ENCODE assay signal across 1 cellular context in genomic region chr17:12958786-12959185, GRCh38.
TF ChIP-seq lines count a peak whose summit lies in the region.

No MANE protein-coding gene starts in this region.

TF ChIP-seq in IMR-90, 13 proteins besides CTCF, POLR2A, EP300 and RAD21 (continued from another document):
- TF ChIP-seq MXI1 (IDR thresholded peaks at IDR 0.05; ENCODE audit: borderline replicate concordance, low read depth, low read length): no peak
- TF ChIP-seq NFE2L2 (IDR thresholded peaks at IDR 0.05; ENCODE audit: low read depth, low read length): no peak
- TF ChIP-seq RFX5 (IDR thresholded peaks at IDR 0.05; ENCODE audit: low read depth, low read length): no peak
